ENCODE assay signal across 1 cellular context in the genomic region with DNA sequence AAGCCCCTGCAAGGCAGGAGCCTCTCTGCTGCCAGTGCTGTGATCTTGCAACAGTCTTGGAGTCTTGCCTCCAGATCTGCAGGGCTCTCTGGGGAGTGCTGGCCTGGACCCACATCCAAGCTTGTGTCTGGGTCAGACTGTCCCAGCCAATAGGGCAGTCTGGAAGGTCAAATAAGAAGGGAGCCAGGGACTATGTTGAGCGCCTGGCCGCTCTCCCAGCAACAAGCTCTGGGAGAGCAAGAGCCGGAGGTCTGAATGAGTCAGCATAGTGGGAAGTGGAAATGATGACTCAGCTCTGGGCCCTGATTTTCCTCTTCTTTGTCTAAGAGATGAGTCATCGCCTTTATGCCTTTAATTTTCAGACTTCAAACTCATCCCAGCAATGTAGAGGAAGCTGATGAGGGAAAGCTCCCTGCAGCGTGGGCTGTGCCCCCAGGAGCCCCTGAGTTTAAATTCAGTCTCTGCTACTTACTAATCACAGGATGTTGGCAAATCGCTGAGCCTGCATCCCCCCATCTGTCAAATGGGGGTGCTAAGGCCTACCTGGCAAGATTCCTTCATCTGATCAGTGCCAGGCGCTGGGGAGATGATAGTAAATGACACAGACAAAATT.
TF ChIP-seq lines count a peak whose summit lies in the region.

No MANE protein-coding gene starts in this region.

TF ChIP-seq in HepG2, 621 proteins besides CTCF, POLR2A, EP300 and RAD21 (continued from another document and continues in another):
- TF ChIP-seq, protein P1, sequence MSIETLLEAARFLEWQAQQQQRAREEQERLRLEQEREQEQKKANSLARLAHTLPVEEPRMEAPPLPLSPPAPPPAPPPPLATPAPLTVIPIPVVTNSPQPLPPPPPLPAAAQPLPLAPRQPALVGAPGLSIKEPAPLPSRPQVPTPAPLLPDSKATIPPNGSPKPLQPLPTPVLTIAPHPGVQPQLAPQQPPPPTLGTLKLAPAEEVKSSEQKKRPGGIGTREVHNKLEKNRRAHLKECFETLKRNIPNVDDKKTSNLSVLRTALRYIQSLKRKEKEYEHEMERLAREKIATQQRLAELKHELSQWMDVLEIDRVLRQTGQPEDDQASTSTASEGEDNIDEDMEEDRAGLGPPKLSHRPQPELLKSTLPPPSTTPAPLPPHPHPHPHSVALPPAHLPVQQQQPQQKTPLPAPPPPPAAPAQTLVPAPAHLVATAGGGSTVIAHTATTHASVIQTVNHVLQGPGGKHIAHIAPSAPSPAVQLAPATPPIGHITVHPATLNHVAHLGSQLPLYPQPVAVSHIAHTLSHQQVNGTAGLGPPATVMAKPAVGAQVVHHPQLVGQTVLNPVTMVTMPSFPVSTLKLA (IDR thresholded peaks at IDR 0.05), result no peak
- TF ChIP-seq MTA3 (CRISPR knock-in tag; IDR thresholded peaks at IDR 0.05) (no peak; the same call in 1 of the 2 replicates), ZC3H13 (CRISPR knock-in tag; IDR thresholded peaks at IDR 0.05) (no peak), FLYWCH1 (CRISPR knock-in tag; IDR thresholded peaks at IDR 0.05) (no peak), IRF2 (CRISPR knock-in tag; IDR thresholded peaks at IDR 0.05) (no peak), ZNF841 (CRISPR knock-in tag; IDR thresholded peaks at IDR 0.05; ENCODE audit: borderline replicate concordance) (no peak), TAF15 (IDR thresholded peaks at IDR 0.05; ENCODE audit: low read depth, low read length, poor library complexity, severe bottlenecking) (no peak), ZNF788 (CRISPR knock-in tag; IDR thresholded peaks at IDR 0.05; ENCODE audit: borderline replicate concordance) (no peak; the same call in 1 of the 2 replicates), ZNF3 (CRISPR knock-in tag; IDR thresholded peaks at IDR 0.05) (no peak), ZBTB20 (CRISPR knock-in tag; IDR thresholded peaks at IDR 0.05; ENCODE audit: borderline replicate concordance, low read depth) (peak; percentile 78; the same call in 1 of the 2 replicates), ZNF773 (CRISPR knock-in tag; IDR thresholded peaks at IDR 0.05; ENCODE audit: borderline replicate concordance) (no peak), ZSCAN25 (CRISPR knock-in tag; IDR thresholded peaks at IDR 0.05) (no peak), TP53 (CRISPR knock-in tag; conservative IDR thresholded peaks at IDR 0.05) (no peak), NAIF1 (CRISPR knock-in tag; IDR thresholded peaks at IDR 0.05; ENCODE audit: borderline replicate concordance) (no peak), MAFK (conservative IDR thresholded peaks at IDR 0.05 in 1 of 2, IDR thresholded peaks at IDR 0.05 in 1 of 2; ENCODE audit: low read length in 2 of 2) (peak; percentile 100), REPIN1 (CRISPR knock-in tag; IDR thresholded peaks at IDR 0.05; ENCODE audit: borderline replicate concordance, low read depth) (no peak), ZNF432 (CRISPR knock-in tag; IDR thresholded peaks at IDR 0.05; ENCODE audit: borderline replicate concordance) (no peak), ZNF563 (CRISPR knock-in tag; IDR thresholded peaks at IDR 0.05) (no peak), NFE2L1 (CRISPR knock-in tag; IDR thresholded peaks at IDR 0.05; ENCODE audit: borderline replicate concordance) (no peak)
- TF ChIP-seq, protein P2, sequence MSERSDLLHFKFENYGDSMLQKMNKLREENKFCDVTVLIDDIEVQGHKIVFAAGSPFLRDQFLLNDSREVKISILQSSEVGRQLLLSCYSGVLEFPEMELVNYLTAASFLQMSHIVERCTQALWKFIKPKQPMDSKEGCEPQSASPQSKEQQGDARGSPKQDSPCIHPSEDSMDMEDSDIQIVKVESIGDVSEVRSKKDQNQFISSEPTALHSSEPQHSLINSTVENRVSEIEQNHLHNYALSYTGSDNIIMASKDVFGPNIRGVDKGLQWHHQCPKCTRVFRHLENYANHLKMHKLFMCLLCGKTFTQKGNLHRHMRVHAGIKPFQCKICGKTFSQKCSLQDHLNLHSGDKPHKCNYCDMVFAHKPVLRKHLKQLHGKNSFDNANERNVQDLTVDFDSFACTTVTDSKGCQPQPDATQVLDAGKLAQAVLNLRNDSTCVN (CRISPR knock-in tag; IDR thresholded peaks at IDR 0.05; ENCODE audit: borderline replicate concordance), result no peak
- TF ChIP-seq, protein P3, sequence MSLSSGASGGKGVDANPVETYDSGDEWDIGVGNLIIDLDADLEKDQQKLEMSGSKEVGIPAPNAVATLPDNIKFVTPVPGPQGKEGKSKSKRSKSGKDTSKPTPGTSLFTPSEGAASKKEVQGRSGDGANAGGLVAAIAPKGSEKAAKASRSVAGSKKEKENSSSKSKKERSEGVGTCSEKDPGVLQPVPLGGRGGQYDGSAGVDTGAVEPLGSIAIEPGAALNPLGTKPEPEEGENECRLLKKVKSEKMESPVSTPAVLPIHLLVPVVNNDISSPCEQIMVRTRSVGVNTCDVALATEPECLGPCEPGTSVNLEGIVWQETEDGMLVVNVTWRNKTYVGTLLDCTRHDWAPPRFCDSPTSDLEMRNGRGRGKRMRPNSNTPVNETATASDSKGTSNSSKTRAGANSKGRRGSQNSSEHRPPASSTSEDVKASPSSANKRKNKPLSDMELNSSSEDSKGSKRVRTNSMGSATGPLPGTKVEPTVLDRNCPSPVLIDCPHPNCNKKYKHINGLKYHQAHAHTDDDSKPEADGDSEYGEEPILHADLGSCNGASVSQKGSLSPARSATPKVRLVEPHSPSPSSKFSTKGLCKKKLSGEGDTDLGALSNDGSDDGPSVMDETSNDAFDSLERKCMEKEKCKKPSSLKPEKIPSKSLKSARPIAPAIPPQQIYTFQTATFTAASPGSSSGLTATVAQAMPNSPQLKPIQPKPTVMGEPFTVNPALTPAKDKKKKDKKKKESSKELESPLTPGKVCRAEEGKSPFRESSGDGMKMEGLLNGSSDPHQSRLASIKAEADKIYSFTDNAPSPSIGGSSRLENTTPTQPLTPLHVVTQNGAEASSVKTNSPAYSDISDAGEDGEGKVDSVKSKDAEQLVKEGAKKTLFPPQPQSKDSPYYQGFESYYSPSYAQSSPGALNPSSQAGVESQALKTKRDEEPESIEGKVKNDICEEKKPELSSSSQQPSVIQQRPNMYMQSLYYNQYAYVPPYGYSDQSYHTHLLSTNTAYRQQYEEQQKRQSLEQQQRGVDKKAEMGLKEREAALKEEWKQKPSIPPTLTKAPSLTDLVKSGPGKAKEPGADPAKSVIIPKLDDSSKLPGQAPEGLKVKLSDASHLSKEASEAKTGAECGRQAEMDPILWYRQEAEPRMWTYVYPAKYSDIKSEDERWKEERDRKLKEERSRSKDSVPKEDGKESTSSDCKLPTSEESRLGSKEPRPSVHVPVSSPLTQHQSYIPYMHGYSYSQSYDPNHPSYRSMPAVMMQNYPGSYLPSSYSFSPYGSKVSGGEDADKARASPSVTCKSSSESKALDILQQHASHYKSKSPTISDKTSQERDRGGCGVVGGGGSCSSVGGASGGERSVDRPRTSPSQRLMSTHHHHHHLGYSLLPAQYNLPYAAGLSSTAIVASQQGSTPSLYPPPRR (CRISPR knock-in tag; IDR thresholded peaks at IDR 0.05; ENCODE audit: borderline replicate concordance), result 0 out of 2 replicates have a peak, but pooled peaks have one; percentile 51
- TF ChIP-seq, protein P4, sequence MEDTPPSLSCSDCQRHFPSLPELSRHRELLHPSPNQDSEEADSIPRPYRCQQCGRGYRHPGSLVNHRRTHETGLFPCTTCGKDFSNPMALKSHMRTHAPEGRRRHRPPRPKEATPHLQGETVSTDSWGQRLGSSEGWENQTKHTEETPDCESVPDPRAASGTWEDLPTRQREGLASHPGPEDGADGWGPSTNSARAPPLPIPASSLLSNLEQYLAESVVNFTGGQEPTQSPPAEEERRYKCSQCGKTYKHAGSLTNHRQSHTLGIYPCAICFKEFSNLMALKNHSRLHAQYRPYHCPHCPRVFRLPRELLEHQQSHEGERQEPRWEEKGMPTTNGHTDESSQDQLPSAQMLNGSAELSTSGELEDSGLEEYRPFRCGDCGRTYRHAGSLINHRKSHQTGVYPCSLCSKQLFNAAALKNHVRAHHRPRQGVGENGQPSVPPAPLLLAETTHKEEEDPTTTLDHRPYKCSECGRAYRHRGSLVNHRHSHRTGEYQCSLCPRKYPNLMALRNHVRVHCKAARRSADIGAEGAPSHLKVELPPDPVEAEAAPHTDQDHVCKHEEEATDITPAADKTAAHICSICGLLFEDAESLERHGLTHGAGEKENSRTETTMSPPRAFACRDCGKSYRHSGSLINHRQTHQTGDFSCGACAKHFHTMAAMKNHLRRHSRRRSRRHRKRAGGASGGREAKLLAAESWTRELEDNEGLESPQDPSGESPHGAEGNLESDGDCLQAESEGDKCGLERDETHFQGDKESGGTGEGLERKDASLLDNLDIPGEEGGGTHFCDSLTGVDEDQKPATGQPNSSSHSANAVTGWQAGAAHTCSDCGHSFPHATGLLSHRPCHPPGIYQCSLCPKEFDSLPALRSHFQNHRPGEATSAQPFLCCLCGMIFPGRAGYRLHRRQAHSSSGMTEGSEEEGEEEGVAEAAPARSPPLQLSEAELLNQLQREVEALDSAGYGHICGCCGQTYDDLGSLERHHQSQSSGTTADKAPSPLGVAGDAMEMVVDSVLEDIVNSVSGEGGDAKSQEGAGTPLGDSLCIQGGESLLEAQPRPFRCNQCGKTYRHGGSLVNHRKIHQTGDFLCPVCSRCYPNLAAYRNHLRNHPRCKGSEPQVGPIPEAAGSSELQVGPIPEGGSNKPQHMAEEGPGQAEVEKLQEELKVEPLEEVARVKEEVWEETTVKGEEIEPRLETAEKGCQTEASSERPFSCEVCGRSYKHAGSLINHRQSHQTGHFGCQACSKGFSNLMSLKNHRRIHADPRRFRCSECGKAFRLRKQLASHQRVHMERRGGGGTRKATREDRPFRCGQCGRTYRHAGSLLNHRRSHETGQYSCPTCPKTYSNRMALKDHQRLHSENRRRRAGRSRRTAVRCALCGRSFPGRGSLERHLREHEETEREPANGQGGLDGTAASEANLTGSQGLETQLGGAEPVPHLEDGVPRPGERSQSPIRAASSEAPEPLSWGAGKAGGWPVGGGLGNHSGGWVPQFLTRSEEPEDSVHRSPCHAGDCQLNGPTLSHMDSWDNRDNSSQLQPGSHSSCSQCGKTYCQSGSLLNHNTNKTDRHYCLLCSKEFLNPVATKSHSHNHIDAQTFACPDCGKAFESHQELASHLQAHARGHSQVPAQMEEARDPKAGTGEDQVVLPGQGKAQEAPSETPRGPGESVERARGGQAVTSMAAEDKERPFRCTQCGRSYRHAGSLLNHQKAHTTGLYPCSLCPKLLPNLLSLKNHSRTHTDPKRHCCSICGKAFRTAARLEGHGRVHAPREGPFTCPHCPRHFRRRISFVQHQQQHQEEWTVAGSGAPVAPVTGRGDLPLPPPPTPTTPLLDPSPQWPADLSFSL (CRISPR knock-in tag; IDR thresholded peaks at IDR 0.05), result no peak
- TF ChIP-seq, protein P5, sequence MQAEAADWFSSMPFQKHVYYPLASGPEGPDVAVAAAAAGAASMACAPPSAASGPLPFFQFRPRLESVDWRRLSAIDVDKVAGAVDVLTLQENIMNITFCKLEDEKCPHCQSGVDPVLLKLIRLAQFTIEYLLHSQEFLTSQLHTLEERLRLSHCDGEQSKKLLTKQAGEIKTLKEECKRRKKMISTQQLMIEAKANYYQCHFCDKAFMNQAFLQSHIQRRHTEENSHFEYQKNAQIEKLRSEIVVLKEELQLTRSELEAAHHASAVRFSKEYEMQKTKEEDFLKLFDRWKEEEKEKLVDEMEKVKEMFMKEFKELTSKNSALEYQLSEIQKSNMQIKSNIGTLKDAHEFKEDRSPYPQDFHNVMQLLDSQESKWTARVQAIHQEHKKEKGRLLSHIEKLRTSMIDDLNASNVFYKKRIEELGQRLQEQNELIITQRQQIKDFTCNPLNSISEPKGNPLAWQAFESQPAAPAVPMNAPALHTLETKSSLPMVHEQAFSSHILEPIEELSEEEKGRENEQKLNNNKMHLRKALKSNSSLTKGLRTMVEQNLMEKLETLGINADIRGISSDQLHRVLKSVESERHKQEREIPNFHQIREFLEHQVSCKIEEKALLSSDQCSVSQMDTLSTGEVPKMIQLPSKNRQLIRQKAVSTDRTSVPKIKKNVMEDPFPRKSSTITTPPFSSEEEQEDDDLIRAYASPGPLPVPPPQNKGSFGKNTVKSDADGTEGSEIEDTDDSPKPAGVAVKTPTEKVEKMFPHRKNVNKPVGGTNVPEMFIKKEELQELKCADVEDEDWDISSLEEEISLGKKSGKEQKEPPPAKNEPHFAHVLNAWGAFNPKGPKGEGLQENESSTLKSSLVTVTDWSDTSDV (CRISPR knock-in tag; IDR thresholded peaks at IDR 0.05), result no peak
- TF ChIP-seq, protein P6, sequence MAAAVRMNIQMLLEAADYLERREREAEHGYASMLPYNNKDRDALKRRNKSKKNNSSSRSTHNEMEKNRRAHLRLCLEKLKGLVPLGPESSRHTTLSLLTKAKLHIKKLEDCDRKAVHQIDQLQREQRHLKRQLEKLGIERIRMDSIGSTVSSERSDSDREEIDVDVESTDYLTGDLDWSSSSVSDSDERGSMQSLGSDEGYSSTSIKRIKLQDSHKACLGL (CRISPR knock-in tag; IDR thresholded peaks at IDR 0.05), result 0 out of 2 replicates have a peak, but pooled peaks have one; percentile 33
- TF ChIP-seq, protein P7, sequence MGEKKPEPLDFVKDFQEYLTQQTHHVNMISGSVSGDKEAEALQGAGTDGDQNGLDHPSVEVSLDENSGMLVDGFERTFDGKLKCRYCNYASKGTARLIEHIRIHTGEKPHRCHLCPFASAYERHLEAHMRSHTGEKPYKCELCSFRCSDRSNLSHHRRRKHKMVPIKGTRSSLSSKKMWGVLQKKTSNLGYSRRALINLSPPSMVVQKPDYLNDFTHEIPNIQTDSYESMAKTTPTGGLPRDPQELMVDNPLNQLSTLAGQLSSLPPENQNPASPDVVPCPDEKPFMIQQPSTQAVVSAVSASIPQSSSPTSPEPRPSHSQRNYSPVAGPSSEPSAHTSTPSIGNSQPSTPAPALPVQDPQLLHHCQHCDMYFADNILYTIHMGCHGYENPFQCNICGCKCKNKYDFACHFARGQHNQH (CRISPR knock-in tag; IDR thresholded peaks at IDR 0.05), result peak; percentile 66; the same call in 1 of the 2 replicates
- TF ChIP-seq, protein P8, sequence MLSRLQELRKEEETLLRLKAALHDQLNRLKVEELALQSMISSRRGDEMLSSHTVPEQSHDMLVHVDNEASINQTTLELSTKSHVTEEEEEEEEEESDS (CRISPR knock-in tag; IDR thresholded peaks at IDR 0.05; ENCODE audit: borderline replicate concordance), result no peak
- TF ChIP-seq, protein P9, sequence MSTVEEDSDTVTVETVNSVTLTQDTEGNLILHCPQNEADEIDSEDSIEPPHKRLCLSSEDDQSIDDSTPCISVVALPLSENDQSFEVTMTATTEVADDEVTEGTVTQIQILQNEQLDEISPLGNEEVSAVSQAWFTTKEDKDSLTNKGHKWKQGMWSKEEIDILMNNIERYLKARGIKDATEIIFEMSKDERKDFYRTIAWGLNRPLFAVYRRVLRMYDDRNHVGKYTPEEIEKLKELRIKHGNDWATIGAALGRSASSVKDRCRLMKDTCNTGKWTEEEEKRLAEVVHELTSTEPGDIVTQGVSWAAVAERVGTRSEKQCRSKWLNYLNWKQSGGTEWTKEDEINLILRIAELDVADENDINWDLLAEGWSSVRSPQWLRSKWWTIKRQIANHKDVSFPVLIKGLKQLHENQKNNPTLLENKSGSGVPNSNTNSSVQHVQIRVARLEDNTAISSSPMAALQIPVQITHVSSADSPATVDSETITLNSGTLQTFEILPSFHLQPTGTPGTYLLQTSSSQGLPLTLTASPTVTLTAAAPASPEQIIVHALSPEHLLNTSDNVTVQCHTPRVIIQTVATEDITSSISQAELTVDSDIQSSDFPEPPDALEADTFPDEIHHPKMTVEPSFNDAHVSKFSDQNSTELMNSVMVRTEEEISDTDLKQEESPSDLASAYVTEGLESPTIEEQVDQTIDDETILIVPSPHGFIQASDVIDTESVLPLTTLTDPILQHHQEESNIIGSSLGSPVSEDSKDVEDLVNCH (CRISPR knock-in tag; IDR thresholded peaks at IDR 0.05), result no peak
- TF ChIP-seq, protein P10, sequence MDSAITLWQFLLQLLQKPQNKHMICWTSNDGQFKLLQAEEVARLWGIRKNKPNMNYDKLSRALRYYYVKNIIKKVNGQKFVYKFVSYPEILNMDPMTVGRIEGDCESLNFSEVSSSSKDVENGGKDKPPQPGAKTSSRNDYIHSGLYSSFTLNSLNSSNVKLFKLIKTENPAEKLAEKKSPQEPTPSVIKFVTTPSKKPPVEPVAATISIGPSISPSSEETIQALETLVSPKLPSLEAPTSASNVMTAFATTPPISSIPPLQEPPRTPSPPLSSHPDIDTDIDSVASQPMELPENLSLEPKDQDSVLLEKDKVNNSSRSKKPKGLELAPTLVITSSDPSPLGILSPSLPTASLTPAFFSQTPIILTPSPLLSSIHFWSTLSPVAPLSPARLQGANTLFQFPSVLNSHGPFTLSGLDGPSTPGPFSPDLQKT (CRISPR knock-in tag; IDR thresholded peaks at IDR 0.05; ENCODE audit: borderline replicate concordance), result no peak
